ENCODE assay signal across 11 cellular contexts in genomic region chr4:77538574-77539157, GRCh38.
DNase-seq lines count a peak whose midpoint lies in the region; ATAC-seq, FAIRE-seq and TF ChIP-seq lines count a peak whose summit lies in the region.
"Had no signal": no experiment of that assay in that cellular context is flagged by ENCODE, and none has a peak within 500 bp of the region (broad histone marks: within the 10 kb centered on the region; RNA-seq: fewer than 3 reads in every experiment).

No MANE protein-coding gene starts in this region.

- WGBS in A549 (ENCODE audit: missing lambda C conversion rate), result 6% methylated on average over 4 of the region's 4 CpGs

- no peak for TF ChIP-seq CTCF in A549 (IDR thresholded peaks at IDR 0.05)
- TF ChIP-seq CTCF in HEK293 (tag by site-specific recombination; IDR thresholded peaks at IDR 0.05), result no peak
- no peak for TF ChIP-seq CTCF in left lung (IDR thresholded peaks at IDR 0.05)
- no peak for TF ChIP-seq CTCF in GM20000 (IDR thresholded peaks at IDR 0.05; ENCODE audit: extremely low read depth, missing control alignments)

- intact Hi-C loops in left lung (cut with DNase I), result no loop called here

- CTCF ChIA-PET in A549 (lab: Yijun Ruan, JAX) (interaction anchor here (1.6 kb wide), 1 partner anchor 61 kb away, joined by 6 read pairs; no protein-coding TSS in a partner anchor), HEK293 (lab: Yijun Ruan, JAX) (no interaction called here)

- no peaks in the 10 kb centered on the region for H3K27me3 ChIP-seq in left lung

- ATAC-seq in A549 (peak in 1 of 2 experiments; percentile 62; a peak in 2 of 6 replicates), left lung (peak; percentile 68), GM18867 (IDR thresholded peaks at IDR 0.05; ENCODE audit: unreplicated experiment) (no peak)

- H3K36me3 ChIP-seq in HEK293 (ENCODE audit: control insufficient read depth in 2 of 2, insufficient read depth in 1 of 2, low read length in 2 of 2) (no peaks in the 10 kb centered on the region), left lung (no peaks in the 10 kb centered on the region)

- no peak for TF ChIP-seq EP300 in A549 (IDR thresholded peaks at IDR 0.05)

- H3K27ac ChIP-seq in A549 (peak overlapping the region in 1 of 2 experiments; percentile 45; a peak in 3 of 6 replicates), HEK293 (ENCODE audit: extremely low read depth, low read depth, low read length) (peak overlapping the region; percentile 41; the same call in 1 of the 2 replicates), left lung (no peak overlapping the region)

- no peak for TF ChIP-seq POLR2A in A549 (IDR thresholded peaks at IDR 0.05; ENCODE audit: low read length)

- POLR2A ChIA-PET in A549 (lab: Yijun Ruan, JAX) (no interaction called here), HEK293 (lab: Yijun Ruan, JAX) (interaction anchor here (1.0 to 1.1 kb wide), 2 partner anchors 53 to 312 kb away, joined by 4 to 6 read pairs; no protein-coding TSS in a partner anchor)

- H3K4me1 ChIP-seq in A549 (peaks cover 17% of the 10 kb centered on the region; the same call in 2 of the 3 replicates), HEK293 (ENCODE audit: control insufficient read depth, insufficient read depth, low read length) (peaks cover 6% of the 10 kb centered on the region), left lung (peaks cover 5 to 9% of the 10 kb centered on the region in 2 donors)

- H3K4me3 ChIP-seq in A549 (no peak overlapping the region), HEK293 (ENCODE audit: low read depth, low read length) (no peak overlapping the region), left lung (no peak overlapping the region)

- no peak for TF ChIP-seq RAD21 in A549 (conservative IDR thresholded peaks at IDR 0.05 in 1 of 2, IDR thresholded peaks at IDR 0.05 in 1 of 2)

- H3K9me3 ChIP-seq in A549 (no peaks in the 10 kb centered on the region), HEK293 (ENCODE audit: control insufficient read depth, insufficient read depth, low read depth, low read length) (no peaks in the 10 kb centered on the region), left lung (peaks cover 0 to 1% of the 10 kb centered on the region in 2 donors)

- H3K4me2 ChIP-seq in A549, result peak overlapping the region; percentile 47

- DNase-seq in A549 (ENCODE audit: low read depth in 1 of 2, low spot score in 1 of 2) (peak; percentile 4 to 60), astrocyte of the hippocampus (ENCODE audit: low read depth, low spot score) (peak; percentile 60), left lung (peak in 1 of 2 donors; percentile 34), germinal center (ENCODE audit: low spot score) (no peak), NCI-H1930 (lab: John Stamatoyannopoulos, UW) (no peak), GM20000 (ENCODE audit: low spot score) (no peak)
- DNase-seq: dermis blood vessel endothelial cell; kidney; stimulated activated CD4-positive, alpha-beta T cell treated with anti-CD3 and anti-CD28 coated beads, Interleukin-12 subunit alpha, Interleukin-12 subunit beta, amount 100 ng/mL, for 4 hours had no signal

- FAIRE-seq in A549 (lab: Jason Lieb, UNC), result no peak
- FAIRE-seq: kidney had no signal

TF ChIP-seq in A549, 52 proteins besides CTCF, POLR2A, EP300 and RAD21 (continues in another document):
- TF ChIP-seq, protein P1, sequence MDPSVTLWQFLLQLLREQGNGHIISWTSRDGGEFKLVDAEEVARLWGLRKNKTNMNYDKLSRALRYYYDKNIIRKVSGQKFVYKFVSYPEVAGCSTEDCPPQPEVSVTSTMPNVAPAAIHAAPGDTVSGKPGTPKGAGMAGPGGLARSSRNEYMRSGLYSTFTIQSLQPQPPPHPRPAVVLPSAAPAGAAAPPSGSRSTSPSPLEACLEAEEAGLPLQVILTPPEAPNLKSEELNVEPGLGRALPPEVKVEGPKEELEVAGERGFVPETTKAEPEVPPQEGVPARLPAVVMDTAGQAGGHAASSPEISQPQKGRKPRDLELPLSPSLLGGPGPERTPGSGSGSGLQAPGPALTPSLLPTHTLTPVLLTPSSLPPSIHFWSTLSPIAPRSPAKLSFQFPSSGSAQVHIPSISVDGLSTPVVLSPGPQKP (IDR thresholded peaks at IDR 0.05; ENCODE audit: low read depth, low read length), result no peak
- TF ChIP-seq CHD4 (IDR thresholded peaks at IDR 0.05; ENCODE audit: borderline replicate concordance) (no peak), RCOR1 (IDR thresholded peaks at IDR 0.05; ENCODE audit: low read depth, low read length) (no peak), POLR2AphosphoS2 (conservative IDR thresholded peaks at IDR 0.05; ENCODE audit: low read length) (no peak), FOXS1 (CRISPR knock-in tag; IDR thresholded peaks at IDR 0.05) (no peak), HOXA7 (CRISPR knock-in tag; IDR thresholded peaks at IDR 0.05) (no peak), BCL3 (IDR thresholded peaks at IDR 0.05) (no peak), HOXB13 (CRISPR knock-in tag; IDR thresholded peaks at IDR 0.05; ENCODE audit: low read depth) (no peak)

TF ChIP-seq in HEK293, 187 proteins besides CTCF, POLR2A, EP300 and RAD21:
- TF ChIP-seq GLIS1 (tag by site-specific recombination; IDR thresholded peaks at IDR 0.05) (peak; percentile 86), ZNF211 (tag by site-specific recombination; IDR thresholded peaks at IDR 0.05; ENCODE audit: low read depth) (no peak), ZBTB17 (tag by site-specific recombination; IDR thresholded peaks at IDR 0.05) (0 out of 2 replicates have a peak, but pooled peaks have one; percentile 36)
- TF ChIP-seq, protein P2, sequence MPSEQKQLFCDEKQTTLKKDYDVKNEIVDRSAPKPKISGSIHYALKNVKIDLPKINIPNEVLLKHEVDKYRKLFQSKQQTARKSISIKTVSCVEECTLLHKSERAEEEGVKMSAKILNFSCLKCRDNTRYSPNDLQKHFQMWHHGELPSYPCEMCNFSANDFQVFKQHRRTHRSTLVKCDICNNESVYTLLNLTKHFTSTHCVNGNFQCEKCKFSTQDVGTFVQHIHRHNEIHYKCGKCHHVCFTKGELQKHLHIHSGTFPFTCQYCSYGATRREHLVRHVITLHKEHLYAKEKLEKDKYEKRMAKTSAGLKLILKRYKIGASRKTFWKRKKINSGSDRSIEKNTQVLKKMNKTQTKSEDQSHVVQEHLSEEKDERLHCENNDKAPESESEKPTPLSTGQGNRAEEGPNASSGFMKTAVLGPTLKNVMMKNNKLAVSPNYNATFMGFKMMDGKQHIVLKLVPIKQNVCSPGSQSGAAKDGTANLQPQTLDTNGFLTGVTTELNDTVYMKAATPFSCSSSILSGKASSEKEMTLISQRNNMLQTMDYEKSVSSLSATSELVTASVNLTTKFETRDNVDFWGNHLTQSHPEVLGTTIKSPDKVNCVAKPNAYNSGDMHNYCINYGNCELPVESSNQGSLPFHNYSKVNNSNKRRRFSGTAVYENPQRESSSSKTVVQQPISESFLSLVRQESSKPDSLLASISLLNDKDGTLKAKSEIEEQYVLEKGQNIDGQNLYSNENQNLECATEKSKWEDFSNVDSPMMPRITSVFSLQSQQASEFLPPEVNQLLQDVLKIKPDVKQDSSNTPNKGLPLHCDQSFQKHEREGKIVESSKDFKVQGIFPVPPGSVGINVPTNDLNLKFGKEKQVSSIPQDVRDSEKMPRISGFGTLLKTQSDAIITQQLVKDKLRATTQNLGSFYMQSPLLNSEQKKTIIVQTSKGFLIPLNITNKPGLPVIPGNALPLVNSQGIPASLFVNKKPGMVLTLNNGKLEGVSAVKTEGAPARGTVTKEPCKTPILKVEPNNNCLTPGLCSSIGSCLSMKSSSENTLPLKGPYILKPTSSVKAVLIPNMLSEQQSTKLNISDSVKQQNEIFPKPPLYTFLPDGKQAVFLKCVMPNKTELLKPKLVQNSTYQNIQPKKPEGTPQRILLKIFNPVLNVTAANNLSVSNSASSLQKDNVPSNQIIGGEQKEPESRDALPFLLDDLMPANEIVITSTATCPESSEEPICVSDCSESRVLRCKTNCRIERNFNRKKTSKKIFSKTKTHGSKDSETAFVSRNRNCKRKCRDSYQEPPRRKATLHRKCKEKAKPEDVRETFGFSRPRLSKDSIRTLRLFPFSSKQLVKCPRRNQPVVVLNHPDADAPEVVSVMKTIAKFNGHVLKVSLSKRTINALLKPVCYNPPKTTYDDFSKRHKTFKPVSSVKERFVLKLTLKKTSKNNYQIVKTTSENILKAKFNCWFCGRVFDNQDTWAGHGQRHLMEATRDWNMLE (tag by site-specific recombination; conservative IDR thresholded peaks at IDR 0.05; ENCODE audit: low read depth), result 0 out of 2 replicates have a peak, but pooled peaks have one; percentile 0

Comparison
In these comparisons a context has a peak if more than half of its experiments do, and no peak if none do; other contexts are left out.
1. DNase-seq: peak in A549 (2 of 2) and astrocyte of the hippocampus (single experiment); none in germinal center (single experiment), NCI-H1930 (0 of 2) and GM20000 (single experiment).